18 cellular contexts compared by ENCODE assay signal in the genomic region with DNA sequence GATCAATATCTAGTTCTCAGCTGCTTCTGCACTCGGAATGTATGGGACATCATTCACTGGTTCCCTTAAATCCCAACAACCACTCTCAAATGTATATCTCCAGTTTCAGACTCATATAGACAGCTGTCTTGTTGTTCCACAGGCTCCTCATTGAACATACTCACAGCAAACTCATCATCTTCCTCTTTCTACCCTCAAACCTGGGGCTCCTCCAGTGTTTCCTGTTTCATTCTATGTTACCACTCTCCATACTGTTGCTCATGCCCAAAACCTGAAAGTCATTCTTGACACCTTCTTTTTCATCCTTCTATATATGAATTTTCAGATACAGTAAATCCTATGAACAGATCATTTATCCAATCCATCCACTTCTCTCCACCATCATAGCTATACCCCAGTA.
"Had no signal": no experiment of that assay in that cellular context is flagged by ENCODE, and none has a peak within 500 bp of the region (broad histone marks: within the 10 kb centered on the region; RNA-seq: fewer than 3 reads in every experiment).

No MANE protein-coding gene starts in this region.

- H3K27me3 Mint-ChIP-seq: activated CD8-positive, alpha-beta T cell treated with anti-CD3 and anti-CD28 coated beads for 36 hours had no signal

- H3K4me3 Mint-ChIP-seq: activated CD8-positive, alpha-beta T cell treated with anti-CD3 and anti-CD28 coated beads for 36 hours; mesothelial cell of epicardium; nephron had no signal

- DNase-seq: activated CD4-positive, alpha-beta T cell treated with anti-CD3 and anti-CD28 coated beads for 48 hours; activated CD8-positive, alpha-beta T cell treated with anti-CD3 and anti-CD28 coated beads for 36 hours; activated naive CD4-positive, alpha-beta T cell treated with Interleukin-2 at 50 U/mL for 16 hours; activated T-cell treated with anti-CD3 and anti-CD28 coated beads, Interleukin-2, amount 50 U/mL, for 1 hour; cerebellar nuclear complex; cortex of kidney; erythroblast; head of caudate nucleus; lower lobe of right lung; sigmoid colon; stimulated activated CD4-positive, alpha-beta T cell treated with anti-CD3 and anti-CD28 coated beads, Interleukin-4, amount 100 ng/mL, for 4 hours; stimulated activated naive CD4-positive, alpha-beta T cell treated with Interleukin-2 at 50 U/mL for 16 hours; T-helper 2 cell; uterus; WERI-Rb-1 had no signal

- ATAC-seq: activated CD8-positive, alpha-beta T cell treated with anti-CD3 and anti-CD28 coated beads for 36 hours had no signal

- H3K27ac Mint-ChIP-seq: activated CD8-positive, alpha-beta T cell treated with anti-CD3 and anti-CD28 coated beads for 36 hours; activated T-helper 2 cell treated with anti-CD3 and anti-CD28 coated beads, Interferon-gamma antibody, Interleukin-2, Interleukin-4, amounts not matched to agents 10 μg/mL and 5 μg/mL and 100 μg/mL, durations not matched to agents 14 hours and 24 hours and 36 hours; mesothelial cell of epicardium; nephron had no signal

- H3K4me1 Mint-ChIP-seq: mesothelial cell of epicardium, nephron had no signal

- H3K36me3 Mint-ChIP-seq: mesothelial cell of epicardium had no signal
